In genomic region chr16:67372664-67373063, GRCh38 we compare ENCODE assay signal across 10 cellular contexts. TPM values are rescaled to one million over a fixed set of nuclear protein-coding genes. Genes with fewer than 3 reads are reported as not detected.
DNase-seq lines count a peak whose midpoint lies in the region; ATAC-seq and TF ChIP-seq lines count a peak whose summit lies in the region.
"Had no signal": no experiment of that assay in that cellular context is flagged by ENCODE, and none has a peak within 500 bp of the region (broad histone marks: within the 10 kb centered on the region; RNA-seq: fewer than 3 reads in every experiment).

No MANE protein-coding gene starts in this region.

- H3K36me3 ChIP-seq in cardiac muscle cell (no peaks in the 10 kb centered on the region), right atrium auricular region (no peaks in the 10 kb centered on the region), uterus (no peaks in the 10 kb centered on the region)

- H3K9me3 ChIP-seq in cardiac muscle cell (ENCODE audit: low read depth) (no peaks in the 10 kb centered on the region), right atrium auricular region (no peaks in the 10 kb centered on the region), uterus (no peaks in the 10 kb centered on the region)

- intact Hi-C loops in uterus (cut with DNase I; ENCODE audit: low total_unique reads), result no loop called here

- ATAC-seq in foreskin keratinocyte (no peak), GM21515 (IDR thresholded peaks at IDR 0.05; ENCODE audit: unreplicated experiment) (no peak), HG03439 (IDR thresholded peaks at IDR 0.05; ENCODE audit: unreplicated experiment) (no peak)
- ATAC-seq: Panc1 had no signal

- no peak overlapping the region for H3K4me3 ChIP-seq in cardiac muscle cell
- no peak overlapping the region for H3K4me3 ChIP-seq in right atrium auricular region
- no peak overlapping the region for H3K4me3 ChIP-seq in uterus

- TF ChIP-seq POLR2A in uterus (IDR thresholded peaks at IDR 0.05), result no peak

- H3K4me1 ChIP-seq in cardiac muscle cell (ENCODE audit: low read depth), result no peaks in the 10 kb centered on the region
- H3K4me1 ChIP-seq in right atrium auricular region, result no peaks in the 10 kb centered on the region
- H3K4me1 ChIP-seq in foreskin keratinocyte, result no peaks in the 10 kb centered on the region
- H3K4me1 ChIP-seq in uterus, result no peaks in the 10 kb centered on the region

- H3K27me3 ChIP-seq in cardiac muscle cell (peaks cover 58% of the 10 kb centered on the region), right atrium auricular region (no peaks in the 10 kb centered on the region), foreskin keratinocyte (peaks cover 34% of the 10 kb centered on the region), uterus (no peaks in the 10 kb centered on the region)

- TF ChIP-seq CTCF in cardiac muscle cell (IDR thresholded peaks at IDR 0.05; ENCODE audit: low read depth, low read length) (peak; percentile 49), right atrium auricular region (IDR thresholded peaks at IDR 0.05) (peak in 1 of 2 donors; percentile 65), foreskin keratinocyte (conservative IDR thresholded peaks at IDR 0.05) (peak; percentile 76), uterus (IDR thresholded peaks at IDR 0.05) (peak; percentile 25 to 57 (median 38))

- H3K27ac ChIP-seq in cardiac muscle cell (no peak overlapping the region), right atrium auricular region (no peak overlapping the region), foreskin keratinocyte (no peak overlapping the region), uterus (no peak overlapping the region)

- DNase-seq in cardiac muscle cell (ENCODE audit: low read depth in 1 of 2, low spot score in 1 of 2) (peak in 1 of 2 donors; percentile 56), right atrium auricular region (ENCODE audit: low spot score) (no peak), RKO (ENCODE audit: low spot score) (peak; percentile 47), foreskin keratinocyte (peak in 1 of 2 donors; percentile 13), uterus (no peak), GM19238 (ENCODE audit: insufficient read length, low spot score) (no peak)
- DNase-seq: right cardiac atrium had no signal

RNA-seq across cellular contexts. Expression of gene TPPP3, which starts 20.6 kb away (rescaled TPM):
- total RNA-seq in cardiac muscle cell, result 2.5 and 4.6 TPM in 2 replicates
- polyA plus RNA-seq in cardiac muscle cell, result 6.2 and 7.2 TPM in 2 replicates
- 10 to 100 TPM; 24.1 to 56.4 TPM for total RNA-seq in right atrium auricular region
- total RNA-seq in foreskin keratinocyte, result 0.07 TPM in 1 of 2 replicates, not detected in the other
- 0.07 and 0.09 TPM in 2 replicates for polyA plus RNA-seq in foreskin keratinocyte
- total RNA-seq in uterus, result 10 to 100 TPM; 13.4 to 26.6 (median 16.2) TPM

RNA-seq across cellular contexts. Expression of gene ZDHHC1, which starts 43.6 kb away (rescaled TPM):
- total RNA-seq in cardiac muscle cell, result 17.4 and 18.7 TPM in 2 replicates
- 19.1 and 22.4 TPM in 2 replicates for polyA plus RNA-seq in cardiac muscle cell
- total RNA-seq in right atrium auricular region, result 10 to 100 TPM in 1 of 2 donors, 1 to 10 TPM in 1; 8.9 to 11.8 TPM
- 3.3 and 3.6 TPM in 2 replicates for total RNA-seq in foreskin keratinocyte
- polyA plus RNA-seq in foreskin keratinocyte, result 3.2 and 3.9 TPM in 2 replicates
- total RNA-seq in uterus, result 10 to 100 TPM; 14.7 to 30.6 (median 25.6) TPM

RNA-seq across cellular contexts. Expression of gene LRRC36, which starts 46.0 kb away (rescaled TPM):
- 0.11 and 0.45 TPM in 2 replicates for total RNA-seq in cardiac muscle cell
- 0.75 TPM in 1 of 2 replicates, not detected in the other for polyA plus RNA-seq in cardiac muscle cell
- total RNA-seq in right atrium auricular region, result under 1 TPM; 0.33 to 0.43 TPM
- not detected in 2 replicates for total RNA-seq in foreskin keratinocyte
- polyA plus RNA-seq in foreskin keratinocyte, result not detected in 2 replicates
- 1 to 10 TPM in 1 of 4 donors, under 1 TPM in 1, not detected in 2; 0.46 to 2.8 TPM for total RNA-seq in uterus

RNA-seq across cellular contexts. Expression of gene KCTD19, which starts 46.1 kb away (rescaled TPM):
- 0.21 and 1.9 TPM in 2 replicates for total RNA-seq in cardiac muscle cell
- 1.6 TPM in 1 of 2 replicates, not detected in the other for polyA plus RNA-seq in cardiac muscle cell
- total RNA-seq in right atrium auricular region, result under 1 TPM in 1 of 2 donors, not detected in 1; 0.08 TPM
- total RNA-seq in foreskin keratinocyte, result not detected in 2 replicates
- polyA plus RNA-seq in foreskin keratinocyte, result not detected in 2 replicates
- total RNA-seq in uterus, result 1 to 10 TPM in 1 of 4 donors, under 1 TPM in 2, not detected in 1; 0.51 to 1.0 (median 0.55) TPM

RNA-seq across cellular contexts. Expression of gene HSD11B2, which starts 58.3 kb away (rescaled TPM):
- 0.28 and 0.36 TPM in 2 replicates for total RNA-seq in cardiac muscle cell
- polyA plus RNA-seq in cardiac muscle cell, result 0.26 and 0.84 TPM in 2 replicates
- not detected for total RNA-seq in right atrium auricular region
- 0.78 and 1.1 TPM in 2 replicates for total RNA-seq in foreskin keratinocyte
- polyA plus RNA-seq in foreskin keratinocyte, result 1.3 and 1.5 TPM in 2 replicates
- 10 to 100 TPM in 2 of 4 donors, 1 to 10 TPM in 2; 1.2 to 82.1 (median 9.7) TPM for total RNA-seq in uterus
